In genomic region chr17:6088141-6088540, GRCh38 we compare ENCODE assay signal across 28 cellular contexts. TPM values are rescaled to one million over a fixed set of nuclear protein-coding genes. Genes with fewer than 3 reads are reported as not detected.
"Had no signal": no experiment of that assay in that cellular context is flagged by ENCODE, and none has a peak within 500 bp of the region (broad histone marks: within the 10 kb centered on the region; RNA-seq: fewer than 3 reads in every experiment).

No MANE protein-coding gene starts in this region.

- H3K36me3 ChIP-seq: left lung, ovary, right atrium auricular region, right lobe of liver, stomach, suprapubic skin, thoracic aorta, tibial artery, upper lobe of right lung had no signal

- H3K4me3 ChIP-seq: left lung, lung, mucosa of descending colon, ovary, right atrium auricular region, right lobe of liver, smooth muscle cell, stomach, suprapubic skin, thoracic aorta, tibial artery, upper lobe of right lung had no signal

- H3K36me3 Mint-ChIP-seq: memory B cell; naive thymus-derived CD8-positive, alpha-beta T cell; stimulated activated naive B cell treated with anti-CD40 and anti-IgM and Interleukin-4, amounts not matched to agents 10 μg/mL and 1 μg/mL and 100 μg/mL, for 72 hours had no signal

- H3K27ac Mint-ChIP-seq: memory B cell; stimulated activated naive B cell treated with anti-CD40 and anti-IgM and Interleukin-4, amounts not matched to agents 10 μg/mL and 1 μg/mL and 100 μg/mL, for 72 hours had no signal

- H3K9me3 ChIP-seq: left lung, mucosa of descending colon, ovary, right atrium auricular region, right lobe of liver, stomach, suprapubic skin, thoracic aorta, tibial artery, upper lobe of right lung had no signal

- H3K27ac ChIP-seq: left lung, ovary, right atrium auricular region, right lobe of liver, stomach, suprapubic skin, thoracic aorta, tibial artery, upper lobe of right lung had no signal

- H3K4me1 ChIP-seq: left lung, right atrium auricular region, right lobe of liver, stomach, suprapubic skin, tibial artery, upper lobe of right lung had no signal

- H3K9me3 Mint-ChIP-seq: memory B cell; naive thymus-derived CD8-positive, alpha-beta T cell; nephron; stimulated activated naive B cell treated with anti-CD40 and anti-IgM and Interleukin-4, amounts not matched to agents 10 μg/mL and 1 μg/mL and 100 μg/mL, for 72 hours had no signal

- ATAC-seq: left colon; left lung; mucosa of descending colon; naive thymus-derived CD8-positive, alpha-beta T cell; right lobe of liver; stimulated activated naive B cell treated with anti-CD40 and anti-IgM and Interleukin-4, amounts not matched to agents 10 μg/mL and 1 μg/mL and 100 μg/mL, for 72 hours; stimulated activated naive CD8-positive, alpha-beta T cell treated with anti-CD3 and anti-CD28 coated beads, Interleukin-15, Interleukin-2, amounts not matched to agents 100 U/mL and 50 U/mL, for 24 hours; upper lobe of right lung had no signal

- FAIRE-seq: keratinocyte, urothelium cell line had no signal

- H3K4me3 Mint-ChIP-seq: memory B cell; naive thymus-derived CD8-positive, alpha-beta T cell; nephron; stimulated activated naive B cell treated with anti-CD40 and anti-IgM and Interleukin-4, amounts not matched to agents 10 μg/mL and 1 μg/mL and 100 μg/mL, for 72 hours had no signal

- H3K4me2 ChIP-seq: smooth muscle cell had no signal

- H3K4me1 Mint-ChIP-seq: memory B cell; naive thymus-derived CD8-positive, alpha-beta T cell; stimulated activated naive B cell treated with anti-CD40 and anti-IgM and Interleukin-4, amounts not matched to agents 10 μg/mL and 1 μg/mL and 100 μg/mL, for 72 hours had no signal

- DNase-seq: head of caudate nucleus; hippocampal formation; left colon; left lung; midbrain; ovary; right lobe of liver; stimulated activated CD4-positive, alpha-beta T cell treated with anti-CD3 and anti-CD28 coated beads, Interleukin-12 subunit alpha, Interleukin-12 subunit beta, amount 100 ng/mL, for 4 hours; stimulated activated CD4-positive, alpha-beta T cell treated with anti-CD3 and anti-CD28 coated beads, Interleukin-15, amount 100 ng/mL, for 24 hours; stimulated activated CD4-positive, alpha-beta T cell treated with anti-CD3 and anti-CD28 coated beads, Interleukin-2, amount 100 ng/mL, for 24 hours; stimulated activated CD4-positive, alpha-beta T cell treated with anti-CD3 and anti-CD28 coated beads, Interleukin-4, amount 100 ng/mL, for 1 hour; stimulated activated naive B cell treated with anti-CD40 and anti-IgM and Interleukin-4, amounts not matched to agents 10 μg/mL and 1 μg/mL and 100 μg/mL, for 72 hours; stimulated activated naive CD8-positive, alpha-beta T cell treated with anti-CD3 and anti-CD28 coated beads, Interleukin-15, Interleukin-2, amounts not matched to agents 100 U/mL and 50 U/mL, for 24 hours; stomach; trophoblast cell had no signal

- H3K27me3 ChIP-seq: left lung, ovary, right atrium auricular region, right lobe of liver, stomach, tibial artery, upper lobe of right lung had no signal

RNA-seq across cellular contexts. Expression of gene WSCD1, which starts 18.0 kb away (rescaled TPM):
- total RNA-seq: naive thymus-derived CD8-positive, alpha-beta T cell had no signal
- polyA plus RNA-seq: keratinocyte; naive thymus-derived CD8-positive, alpha-beta T cell had no signal
